In genomic region chr2:233460726-233461431, GRCh38 we compare ENCODE assay signal across 1 cellular context.
TF ChIP-seq lines count a peak whose summit lies in the region.

No MANE protein-coding gene starts in this region.

TF ChIP-seq in HepG2, 621 proteins besides CTCF, POLR2A, EP300 and RAD21 (continued from another document and continues in another):
- TF ChIP-seq ZNF10 (CRISPR knock-in tag; IDR thresholded peaks at IDR 0.05; ENCODE audit: borderline replicate concordance, low read depth) (no peak), ZNF234 (CRISPR knock-in tag; conservative IDR thresholded peaks at IDR 0.05) (no peak), TBL1XR1 (IDR thresholded peaks at IDR 0.05; ENCODE audit: borderline replicate concordance, low read length, partially characterized antibody) (no peak), ATF7-NPFF (CRISPR knock-in tag; IDR thresholded peaks at IDR 0.05; ENCODE audit: low read depth) (0 out of 2 replicates have a peak, but pooled peaks have one; percentile 17), ZBTB21 (CRISPR knock-in tag; IDR thresholded peaks at IDR 0.05) (no peak), ZNF749 (CRISPR knock-in tag; IDR thresholded peaks at IDR 0.05; ENCODE audit: borderline replicate concordance) (no peak), ZBTB43 (CRISPR knock-in tag; conservative IDR thresholded peaks at IDR 0.05) (no peak), ZNF24 (IDR thresholded peaks at IDR 0.05) (no peak), ATF7 (IDR thresholded peaks at IDR 0.05) (no peak), ATF7 (CRISPR knock-in tag; IDR thresholded peaks at IDR 0.05) (no peak), KAT8 (CRISPR knock-in tag; IDR thresholded peaks at IDR 0.05) (peak; percentile 32; the same call in 1 of the 2 replicates), FOXM1 (CRISPR knock-in tag; IDR thresholded peaks at IDR 0.05) (no peak), ZNF18 (CRISPR knock-in tag; IDR thresholded peaks at IDR 0.05; ENCODE audit: insufficient replicate concordance) (no peak), HNRNPL (IDR thresholded peaks at IDR 0.05; ENCODE audit: low read depth, low read length) (0 out of 2 replicates have a peak, but pooled peaks have one; percentile 40), BHLHE40 (IDR thresholded peaks at IDR 0.05; ENCODE audit: low read length) (no peak), RBM39 (IDR thresholded peaks at IDR 0.05; ENCODE audit: low read depth, low read length, poor library complexity, severe bottlenecking) (peak; percentile 55), BRD4 (CRISPR knock-in tag; IDR thresholded peaks at IDR 0.05) (no peak), ZNF598 (CRISPR knock-in tag; IDR thresholded peaks at IDR 0.05; ENCODE audit: borderline replicate concordance) (no peak), ZNF281 (CRISPR knock-in tag; IDR thresholded peaks at IDR 0.05; ENCODE audit: borderline replicate concordance) (no peak), ZNF430 (CRISPR knock-in tag; IDR thresholded peaks at IDR 0.05) (0 out of 2 replicates have a peak, but pooled peaks have one; percentile 16), NONO (IDR thresholded peaks at IDR 0.05) (no peak), NONO (CRISPR knock-in tag; conservative IDR thresholded peaks at IDR 0.05) (0 out of 2 replicates have a peak, but pooled peaks have one; percentile 26), JDP2 (CRISPR knock-in tag; IDR thresholded peaks at IDR 0.05; ENCODE audit: borderline replicate concordance) (no peak), EED (CRISPR knock-in tag; IDR thresholded peaks at IDR 0.05) (no peak), ZNF460 (CRISPR knock-in tag; IDR thresholded peaks at IDR 0.05; ENCODE audit: borderline replicate concordance) (peak; percentile 73; the same call in 1 of the 2 replicates), FOXJ3 (CRISPR knock-in tag; IDR thresholded peaks at IDR 0.05; ENCODE audit: borderline replicate concordance) (no peak), ELF3 (CRISPR knock-in tag; IDR thresholded peaks at IDR 0.05) (peak; percentile 8; the same call in 1 of the 2 replicates), NAIF1 (CRISPR knock-in tag; IDR thresholded peaks at IDR 0.05; ENCODE audit: borderline replicate concordance) (no peak), ZSCAN9 (CRISPR knock-in tag; IDR thresholded peaks at IDR 0.05; ENCODE audit: borderline replicate concordance) (no peak), ZNF224 (CRISPR knock-in tag; IDR thresholded peaks at IDR 0.05) (no peak), ZNF720 (CRISPR knock-in tag; IDR thresholded peaks at IDR 0.05) (no peak), SP2 (CRISPR knock-in tag; IDR thresholded peaks at IDR 0.05) (no peak), TARDBP (CRISPR knock-in tag; IDR thresholded peaks at IDR 0.05) (peak; percentile 57), ZZZ3 (CRISPR knock-in tag; IDR thresholded peaks at IDR 0.05; ENCODE audit: borderline replicate concordance) (no peak)
- TF ChIP-seq, protein P1, sequence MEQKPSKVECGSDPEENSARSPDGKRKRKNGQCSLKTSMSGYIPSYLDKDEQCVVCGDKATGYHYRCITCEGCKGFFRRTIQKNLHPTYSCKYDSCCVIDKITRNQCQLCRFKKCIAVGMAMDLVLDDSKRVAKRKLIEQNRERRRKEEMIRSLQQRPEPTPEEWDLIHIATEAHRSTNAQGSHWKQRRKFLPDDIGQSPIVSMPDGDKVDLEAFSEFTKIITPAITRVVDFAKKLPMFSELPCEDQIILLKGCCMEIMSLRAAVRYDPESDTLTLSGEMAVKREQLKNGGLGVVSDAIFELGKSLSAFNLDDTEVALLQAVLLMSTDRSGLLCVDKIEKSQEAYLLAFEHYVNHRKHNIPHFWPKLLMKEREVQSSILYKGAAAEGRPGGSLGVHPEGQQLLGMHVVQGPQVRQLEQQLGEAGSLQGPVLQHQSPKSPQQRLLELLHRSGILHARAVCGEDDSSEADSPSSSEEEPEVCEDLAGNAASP (CRISPR knock-in tag; IDR thresholded peaks at IDR 0.05; ENCODE audit: borderline replicate concordance) = peak; percentile 93; the same call in 1 of the 2 replicates
- TF ChIP-seq, protein P2, sequence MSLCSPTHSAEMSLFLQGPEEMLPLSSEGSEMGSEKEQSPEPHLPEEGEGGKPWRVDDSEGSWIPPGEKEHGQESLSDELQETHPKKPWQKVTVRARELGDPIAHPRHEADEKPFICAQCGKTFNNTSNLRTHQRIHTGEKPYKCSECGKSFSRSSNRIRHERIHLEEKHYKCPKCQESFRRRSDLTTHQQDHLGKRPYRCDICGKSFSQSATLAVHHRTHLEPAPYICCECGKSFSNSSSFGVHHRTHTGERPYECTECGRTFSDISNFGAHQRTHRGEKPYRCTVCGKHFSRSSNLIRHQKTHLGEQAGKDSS (CRISPR knock-in tag; IDR thresholded peaks at IDR 0.05; ENCODE audit: borderline replicate concordance, low read depth) = no peak
- TF ChIP-seq, protein P3, sequence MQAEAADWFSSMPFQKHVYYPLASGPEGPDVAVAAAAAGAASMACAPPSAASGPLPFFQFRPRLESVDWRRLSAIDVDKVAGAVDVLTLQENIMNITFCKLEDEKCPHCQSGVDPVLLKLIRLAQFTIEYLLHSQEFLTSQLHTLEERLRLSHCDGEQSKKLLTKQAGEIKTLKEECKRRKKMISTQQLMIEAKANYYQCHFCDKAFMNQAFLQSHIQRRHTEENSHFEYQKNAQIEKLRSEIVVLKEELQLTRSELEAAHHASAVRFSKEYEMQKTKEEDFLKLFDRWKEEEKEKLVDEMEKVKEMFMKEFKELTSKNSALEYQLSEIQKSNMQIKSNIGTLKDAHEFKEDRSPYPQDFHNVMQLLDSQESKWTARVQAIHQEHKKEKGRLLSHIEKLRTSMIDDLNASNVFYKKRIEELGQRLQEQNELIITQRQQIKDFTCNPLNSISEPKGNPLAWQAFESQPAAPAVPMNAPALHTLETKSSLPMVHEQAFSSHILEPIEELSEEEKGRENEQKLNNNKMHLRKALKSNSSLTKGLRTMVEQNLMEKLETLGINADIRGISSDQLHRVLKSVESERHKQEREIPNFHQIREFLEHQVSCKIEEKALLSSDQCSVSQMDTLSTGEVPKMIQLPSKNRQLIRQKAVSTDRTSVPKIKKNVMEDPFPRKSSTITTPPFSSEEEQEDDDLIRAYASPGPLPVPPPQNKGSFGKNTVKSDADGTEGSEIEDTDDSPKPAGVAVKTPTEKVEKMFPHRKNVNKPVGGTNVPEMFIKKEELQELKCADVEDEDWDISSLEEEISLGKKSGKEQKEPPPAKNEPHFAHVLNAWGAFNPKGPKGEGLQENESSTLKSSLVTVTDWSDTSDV (CRISPR knock-in tag; IDR thresholded peaks at IDR 0.05) = no peak
- TF ChIP-seq, protein P4, sequence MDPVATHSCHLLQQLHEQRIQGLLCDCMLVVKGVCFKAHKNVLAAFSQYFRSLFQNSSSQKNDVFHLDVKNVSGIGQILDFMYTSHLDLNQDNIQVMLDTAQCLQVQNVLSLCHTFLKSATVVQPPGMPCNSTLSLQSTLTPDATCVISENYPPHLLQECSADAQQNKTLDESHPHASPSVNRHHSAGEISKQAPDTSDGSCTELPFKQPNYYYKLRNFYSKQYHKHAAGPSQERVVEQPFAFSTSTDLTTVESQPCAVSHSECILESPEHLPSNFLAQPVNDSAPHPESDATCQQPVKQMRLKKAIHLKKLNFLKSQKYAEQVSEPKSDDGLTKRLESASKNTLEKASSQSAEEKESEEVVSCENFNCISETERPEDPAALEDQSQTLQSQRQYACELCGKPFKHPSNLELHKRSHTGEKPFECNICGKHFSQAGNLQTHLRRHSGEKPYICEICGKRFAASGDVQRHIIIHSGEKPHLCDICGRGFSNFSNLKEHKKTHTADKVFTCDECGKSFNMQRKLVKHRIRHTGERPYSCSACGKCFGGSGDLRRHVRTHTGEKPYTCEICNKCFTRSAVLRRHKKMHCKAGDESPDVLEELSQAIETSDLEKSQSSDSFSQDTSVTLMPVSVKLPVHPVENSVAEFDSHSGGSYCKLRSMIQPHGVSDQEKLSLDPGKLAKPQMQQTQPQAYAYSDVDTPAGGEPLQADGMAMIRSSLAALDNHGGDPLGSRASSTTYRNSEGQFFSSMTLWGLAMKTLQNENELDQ (CRISPR knock-in tag; IDR thresholded peaks at IDR 0.05; ENCODE audit: borderline replicate concordance) = no peak
- TF ChIP-seq, protein P5, sequence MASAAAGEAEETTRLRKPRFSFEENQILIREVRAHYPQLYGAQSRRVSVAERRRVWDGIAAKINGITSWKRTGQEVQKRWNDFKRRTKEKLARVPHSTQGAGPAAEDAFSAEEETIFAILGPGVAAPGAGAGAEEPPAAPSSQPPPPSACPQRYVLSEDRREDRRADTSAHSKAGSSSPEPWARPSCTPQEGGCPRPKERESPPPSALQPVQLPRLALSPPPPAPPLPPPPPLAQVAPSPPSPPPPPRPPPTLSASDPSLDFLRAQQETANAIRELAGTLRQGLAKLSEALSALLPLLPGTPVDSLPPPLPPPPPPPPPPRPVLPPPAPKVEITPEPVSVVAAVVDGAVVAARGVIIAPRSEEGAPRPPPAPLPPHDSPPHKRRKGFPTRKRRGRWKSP (CRISPR knock-in tag; IDR thresholded peaks at IDR 0.05) = no peak
- TF ChIP-seq, protein P6, sequence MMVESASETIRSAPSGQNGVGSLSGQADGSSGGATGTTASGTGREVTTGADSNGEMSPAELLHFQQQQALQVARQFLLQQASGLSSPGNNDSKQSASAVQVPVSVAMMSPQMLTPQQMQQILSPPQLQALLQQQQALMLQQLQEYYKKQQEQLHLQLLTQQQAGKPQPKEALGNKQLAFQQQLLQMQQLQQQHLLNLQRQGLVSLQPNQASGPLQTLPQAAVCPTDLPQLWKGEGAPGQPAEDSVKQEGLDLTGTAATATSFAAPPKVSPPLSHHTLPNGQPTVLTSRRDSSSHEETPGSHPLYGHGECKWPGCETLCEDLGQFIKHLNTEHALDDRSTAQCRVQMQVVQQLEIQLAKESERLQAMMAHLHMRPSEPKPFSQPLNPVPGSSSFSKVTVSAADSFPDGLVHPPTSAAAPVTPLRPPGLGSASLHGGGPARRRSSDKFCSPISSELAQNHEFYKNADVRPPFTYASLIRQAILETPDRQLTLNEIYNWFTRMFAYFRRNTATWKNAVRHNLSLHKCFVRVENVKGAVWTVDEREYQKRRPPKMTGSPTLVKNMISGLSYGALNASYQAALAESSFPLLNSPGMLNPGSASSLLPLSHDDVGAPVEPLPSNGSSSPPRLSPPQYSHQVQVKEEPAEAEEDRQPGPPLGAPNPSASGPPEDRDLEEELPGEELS (CRISPR knock-in tag; IDR thresholded peaks at IDR 0.05) = peak; percentile 63
- TF ChIP-seq, protein P7, sequence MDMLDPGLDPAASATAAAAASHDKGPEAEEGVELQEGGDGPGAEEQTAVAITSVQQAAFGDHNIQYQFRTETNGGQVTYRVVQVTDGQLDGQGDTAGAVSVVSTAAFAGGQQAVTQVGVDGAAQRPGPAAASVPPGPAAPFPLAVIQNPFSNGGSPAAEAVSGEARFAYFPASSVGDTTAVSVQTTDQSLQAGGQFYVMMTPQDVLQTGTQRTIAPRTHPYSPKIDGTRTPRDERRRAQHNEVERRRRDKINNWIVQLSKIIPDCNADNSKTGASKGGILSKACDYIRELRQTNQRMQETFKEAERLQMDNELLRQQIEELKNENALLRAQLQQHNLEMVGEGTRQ (IDR thresholded peaks at IDR 0.05; ENCODE audit: low read depth, low read length) = no peak
- TF ChIP-seq, protein P7 (CRISPR knock-in tag; IDR thresholded peaks at IDR 0.05; ENCODE audit: borderline replicate concordance) = no peak
- TF ChIP-seq, protein P8, sequence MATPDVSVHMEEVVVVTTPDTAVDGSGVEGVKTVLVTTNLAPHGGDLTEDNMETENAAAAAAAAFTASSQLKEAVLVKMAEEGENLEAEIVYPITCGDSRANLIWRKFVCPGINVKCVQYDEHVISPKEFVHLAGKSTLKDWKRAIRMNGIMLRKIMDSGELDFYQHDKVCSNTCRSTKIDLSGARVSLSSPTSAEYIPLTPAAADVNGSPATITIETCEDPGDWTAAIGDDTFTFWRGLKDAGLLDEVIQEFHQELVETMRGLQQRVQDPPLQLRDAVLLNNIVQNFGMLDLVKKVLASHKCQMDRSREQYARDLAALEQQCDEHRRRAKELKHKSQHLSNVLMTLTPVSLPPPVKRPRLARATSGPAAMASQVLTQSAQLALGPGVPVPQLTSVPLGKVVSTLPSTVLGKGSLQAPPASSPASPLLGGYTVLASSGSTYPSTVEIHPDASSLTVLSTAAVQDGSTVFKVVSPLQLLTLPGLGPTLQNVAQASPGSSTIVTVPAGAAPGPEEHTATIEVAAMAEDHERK (CRISPR knock-in tag; IDR thresholded peaks at IDR 0.05; ENCODE audit: low read depth) = no peak
